ENCODE assay signal across 18 cellular contexts in genomic region chr7:33888206-33888605, GRCh38. TPM values are rescaled to one million over a fixed set of nuclear protein-coding genes. Genes with fewer than 3 reads are reported as not detected.
DNase-seq lines count a peak whose midpoint lies in the region; ATAC-seq and TF ChIP-seq lines count a peak whose summit lies in the region.
"Had no signal": no experiment of that assay in that cellular context is flagged by ENCODE, and none has a peak within 500 bp of the region (broad histone marks: within the 10 kb centered on the region; RNA-seq: fewer than 3 reads in every experiment).

No MANE protein-coding gene starts in this region.

- H3K4me3 ChIP-seq in astrocyte of the spinal cord (ENCODE audit: low read depth, low read length) (no peak overlapping the region), mesendoderm (ENCODE audit: low read length) (no peak overlapping the region)
- H3K4me3 ChIP-seq: tibial artery had no signal

- no peaks in the 10 kb centered on the region for H3K27me3 ChIP-seq in mesendoderm (ENCODE audit: insufficient read depth, low read length, poor library complexity)
- H3K27me3 ChIP-seq: BE2C, tibial artery had no signal

- no peak overlapping the region for H2BK5ac ChIP-seq in mesendoderm (ENCODE audit: low read length)

- H3K27ac ChIP-seq in mesendoderm (ENCODE audit: low read depth, low read length), result no peak overlapping the region
- H3K27ac ChIP-seq: tibial artery had no signal

- DNase-seq in ELR (ENCODE audit: low read depth) (peak; percentile 68), NCI-H226 (peak; percentile 91), astrocyte of the spinal cord (ENCODE audit: low read depth, low spot score) (peak; percentile 60), mesendoderm (peak; percentile 99), NCI-H774 (lab: John Stamatoyannopoulos, UW) (no peak)
- DNase-seq: activated CD4-positive, alpha-beta T cell treated with anti-CD3 and anti-CD28 coated beads, Interleukin-2, amount 10 ng/mL, durations not matched to agents 7 days and 5 days; activated CD8-positive, alpha-beta memory T cell treated with anti-CD3 and anti-CD28 coated beads, Interleukin-2, amount 50 U/mL, for 48 hours; BE2C; hippocampal formation; IMR-90; left cardiac atrium; MM.1S; NCI-H2081 treated with DMSO at 0.1 percent for 48 hours; retina; tibial artery had no signal

- WGBS in mesendoderm (ENCODE audit: extremely low coverage, insufficient coverage, low lambda C conversion rate), result no CpG with 5 or more reads among the region's 4 CpGs

- no peaks in the 10 kb centered on the region for H3K79me1 ChIP-seq in mesendoderm (ENCODE audit: low read length)

- H2BK120ac ChIP-seq in mesendoderm (ENCODE audit: low read depth, low read length), result no peak overlapping the region

- TF ChIP-seq CTCF in astrocyte of the spinal cord (IDR thresholded peaks at IDR 0.05; ENCODE audit: low read depth, low read length), result no peak

- H3K36me3 ChIP-seq in mesendoderm (ENCODE audit: control insufficient read depth, insufficient read depth, low read length), result no peaks in the 10 kb centered on the region
- H3K36me3 ChIP-seq: BE2C, tibial artery had no signal

- no peak overlapping the region for H3K23ac ChIP-seq in mesendoderm (ENCODE audit: low read length)

- peaks cover 31% of the 10 kb centered on the region for H3K4me1 ChIP-seq in mesendoderm (ENCODE audit: control insufficient read depth, low read depth, low read length)
- H3K4me1 ChIP-seq: BE2C had no signal

- H4K8ac ChIP-seq in mesendoderm (ENCODE audit: low read depth, low read length), result no peak overlapping the region

- H3K56ac ChIP-seq in mesendoderm (ENCODE audit: low read length), result no peak overlapping the region

- in situ Hi-C loops in astrocyte of the spinal cord (cut with HindIII; ENCODE audit: low sequenced_read_pairs), result no loop called here

- no peak overlapping the region for H4K5ac ChIP-seq in mesendoderm (ENCODE audit: low read length)

- no peaks in the 10 kb centered on the region for H3K79me2 ChIP-seq in mesendoderm (ENCODE audit: control insufficient read depth, insufficient read depth, low read length)

- H3K18ac ChIP-seq in mesendoderm (ENCODE audit: low read length), result no peak overlapping the region

- no peak overlapping the region for H2BK15ac ChIP-seq in mesendoderm (replicated peaks; ENCODE audit: low read depth)

- H2AK5ac ChIP-seq in mesendoderm (ENCODE audit: low read length), result no peak overlapping the region

- no peak overlapping the region for H3K9ac ChIP-seq in mesendoderm (ENCODE audit: low read length)

- no peak for ATAC-seq in GM21367 (IDR thresholded peaks at IDR 0.05; ENCODE audit: unreplicated experiment)
- no peak for ATAC-seq in GM18511 (IDR thresholded peaks at IDR 0.05; ENCODE audit: unreplicated experiment)
- no peak for ATAC-seq in HG02678 (IDR thresholded peaks at IDR 0.05; ENCODE audit: unreplicated experiment)
- ATAC-seq: left cardiac atrium had no signal

- H3K4ac ChIP-seq in mesendoderm (ENCODE audit: low read depth, low read length), result no peak overlapping the region

- H3K4me2 ChIP-seq in mesendoderm (ENCODE audit: low read length), result no peak overlapping the region

RNA-seq across cellular contexts. Expression of gene BMPER, which starts 17.1 kb away (rescaled TPM):
- polyA plus RNA-seq in mesendoderm (2013, experiment 1 of 2), result 0.52 TPM
- polyA plus RNA-seq in mesendoderm (2013, experiment 2 of 2), result 0.64 TPM
